In genomic region chr16:477287-477686, GRCh38 we compare ENCODE assay signal across 19 cellular contexts. TPM values are rescaled to one million over a fixed set of nuclear protein-coding genes. Genes with fewer than 3 reads are reported as not detected.
A peak's percentile ranks its signal among the peaks of the same experiment; 100 is the strongest.
DNase-seq lines count a peak whose midpoint lies in the region; ATAC-seq and TF ChIP-seq lines count a peak whose summit lies in the region.
"Had no signal": no experiment of that assay in that cellular context is flagged by ENCODE, and none has a peak within 500 bp of the region (broad histone marks: within the 10 kb centered on the region; RNA-seq: fewer than 3 reads in every experiment).

No MANE protein-coding gene starts in this region.

- H3K27me3 ChIP-seq in testis, result no peaks in the 10 kb centered on the region
- H3K27me3 ChIP-seq: hepatocyte, ovary, tibial nerve had no signal

- H3K4me1 Mint-ChIP-seq in dendritic cell treated with granulocyte-macrophage colony-stimulating factor and Interleukin-4, amounts not matched to agents 40 ng/mL and 50 ng/mL, for 4 days (ENCODE audit: low read depth), result peaks cover 13% of the 10 kb centered on the region
- H3K4me1 Mint-ChIP-seq: activated CD8-positive, alpha-beta memory T cell treated with anti-CD3 and anti-CD28 coated beads, Interleukin-2, amount 10 ng/mL, durations not matched to agents 7 days and 5 days; stimulated activated memory B cell treated with anti-CD40 and anti-IgM and Interleukin-4, amounts not matched to agents 10 μg/mL and 1 μg/mL and 100 μg/mL, for 72 hours had no signal

- ATAC-seq in left lobe of liver (peak; percentile 62), HG03045 (IDR thresholded peaks at IDR 0.05; ENCODE audit: unreplicated experiment) (no peak), HG03095 (IDR thresholded peaks at IDR 0.05; ENCODE audit: unreplicated experiment) (no peak)
- ATAC-seq: activated CD4-positive, CD25-positive, alpha-beta regulatory T cell treated with anti-CD3 and anti-CD28 coated beads, Interleukin-2, amount 50 U/mL, for 24 hours; activated CD8-positive, alpha-beta memory T cell treated with anti-CD3 and anti-CD28 coated beads, Interleukin-2, amount 10 ng/mL, durations not matched to agents 7 days and 5 days; stimulated activated memory B cell treated with anti-CD40 and anti-IgM and Interleukin-4, amounts not matched to agents 10 μg/mL and 1 μg/mL and 100 μg/mL, for 72 hours had no signal

- peak overlapping the region; percentile 2 to 39 for H3K27ac ChIP-seq in testis
- no peak overlapping the region for H3K27ac ChIP-seq in caudate nucleus (ENCODE audit: low read depth, low read length)
- H3K27ac ChIP-seq: hepatocyte, ovary, tibial nerve had no signal

- H3K27me3 Mint-ChIP-seq in dendritic cell treated with granulocyte-macrophage colony-stimulating factor and Interleukin-4, amounts not matched to agents 40 ng/mL and 50 ng/mL, for 4 days, result no peaks in the 10 kb centered on the region
- H3K27me3 Mint-ChIP-seq: activated CD8-positive, alpha-beta memory T cell treated with anti-CD3 and anti-CD28 coated beads, Interleukin-2, amount 10 ng/mL, durations not matched to agents 7 days and 5 days; stimulated activated memory B cell treated with anti-CD40 and anti-IgM and Interleukin-4, amounts not matched to agents 10 μg/mL and 1 μg/mL and 100 μg/mL, for 72 hours had no signal

- peak overlapping the region; percentile 51 for H3K27ac Mint-ChIP-seq in dendritic cell treated with granulocyte-macrophage colony-stimulating factor and Interleukin-4, amounts not matched to agents 40 ng/mL and 50 ng/mL, for 4 days
- H3K27ac Mint-ChIP-seq: activated CD8-positive, alpha-beta memory T cell treated with anti-CD3 and anti-CD28 coated beads, Interleukin-2, amount 10 ng/mL, durations not matched to agents 7 days and 5 days; stimulated activated memory B cell treated with anti-CD40 and anti-IgM and Interleukin-4, amounts not matched to agents 10 μg/mL and 1 μg/mL and 100 μg/mL, for 72 hours had no signal

- TF ChIP-seq POLR2A in testis (IDR thresholded peaks at IDR 0.05), result no peak

- no peaks in the 10 kb centered on the region for H3K36me3 ChIP-seq in testis (ENCODE audit: low read depth, missing control alignments)
- H3K36me3 ChIP-seq: ovary had no signal

- peaks cover 9% of the 10 kb centered on the region for H3K4me1 ChIP-seq in testis

- H3K9me3 ChIP-seq in testis, result no peaks in the 10 kb centered on the region
- H3K9me3 ChIP-seq: ovary, tibial nerve had no signal

- intact Hi-C loops in dendritic cell treated with granulocyte-macrophage colony-stimulating factor and Interleukin-4, amounts not matched to agents 40 ng/mL and 50 ng/mL, for 4 days (cut with micrococcal nuclease), result no loop called here
- intact Hi-C loops in testis (cut with DNase I; ENCODE audit: low total_unique reads), result no loop called here

- H3K36me3 Mint-ChIP-seq in dendritic cell treated with granulocyte-macrophage colony-stimulating factor and Interleukin-4, amounts not matched to agents 40 ng/mL and 50 ng/mL, for 4 days (ENCODE audit: low read depth), result peaks cover 20% of the 10 kb centered on the region
- H3K36me3 Mint-ChIP-seq: activated CD8-positive, alpha-beta memory T cell treated with anti-CD3 and anti-CD28 coated beads, Interleukin-2, amount 10 ng/mL, durations not matched to agents 7 days and 5 days had no signal

- TF ChIP-seq CTCF in testis (IDR thresholded peaks at IDR 0.05), result no peak

- no peak overlapping the region for H3K4me3 Mint-ChIP-seq in dendritic cell treated with granulocyte-macrophage colony-stimulating factor and Interleukin-4, amounts not matched to agents 40 ng/mL and 50 ng/mL, for 4 days
- H3K4me3 Mint-ChIP-seq: activated CD8-positive, alpha-beta memory T cell treated with anti-CD3 and anti-CD28 coated beads, Interleukin-2, amount 10 ng/mL, durations not matched to agents 7 days and 5 days; stimulated activated memory B cell treated with anti-CD40 and anti-IgM and Interleukin-4, amounts not matched to agents 10 μg/mL and 1 μg/mL and 100 μg/mL, for 72 hours had no signal

- 83 to 100% methylated on average over 7 to 12 of the region's 12 CpGs for WGBS in testis, 2 donors

- H3K4me3 ChIP-seq in testis, result no peak overlapping the region
- H3K4me3 ChIP-seq: hepatocyte, ovary, tibial nerve had no signal

- DNase-seq in MV-4-11 (lab: John Stamatoyannopoulos, UW) (peak; percentile 74), left lobe of liver (ENCODE audit: low spot score) (no peak), testis (no peak), caudate nucleus (lab: John Stamatoyannopoulos, UW) (no peak), SKM-1 treated with dmso at 0.1 percent for 144 hours (lab: John Stamatoyannopoulos, UW; ENCODE audit: unreplicated experiment) (no peak)
- DNase-seq: activated CD8-positive, alpha-beta memory T cell treated with anti-CD3 and anti-CD28 coated beads, Interleukin-2, amount 10 ng/mL, durations not matched to agents 7 days and 5 days; DMS79 treated with DMSO at 0.1 percent for 48 hours; NCI-H1092 treated with DMSO at 0.1 percent for 48 hours; NCI-H2171 treated with DMSO at 0.1 percent for 48 hours; ovary; stimulated activated CD4-positive, alpha-beta T cell treated with anti-CD3 and anti-CD28 coated beads, Interleukin-12 subunit alpha, Interleukin-12 subunit beta, amount 100 ng/mL, for 4 hours; T-helper 2 cell had no signal

- no peaks in the 10 kb centered on the region for H3K9me3 Mint-ChIP-seq in dendritic cell treated with granulocyte-macrophage colony-stimulating factor and Interleukin-4, amounts not matched to agents 40 ng/mL and 50 ng/mL, for 4 days
- H3K9me3 Mint-ChIP-seq: stimulated activated memory B cell treated with anti-CD40 and anti-IgM and Interleukin-4, amounts not matched to agents 10 μg/mL and 1 μg/mL and 100 μg/mL, for 72 hours had no signal

RNA-seq across cellular contexts. Expression of gene CAPN15, which starts 50.2 kb away (rescaled TPM):
- total RNA-seq in left lobe of liver (31.6 TPM), testis (100 to 1,000 TPM; 108 to 115 TPM)
- 48.0 TPM for polyA plus RNA-seq in testis (ENCODE audit: insufficient read depth, low read depth, low replicate concordance)

RNA-seq across cellular contexts. Expression of gene RAB11FIP3, which starts 51.8 kb away (rescaled TPM):
- total RNA-seq in left lobe of liver (24.1 TPM), testis (100 to 1,000 TPM; 166 to 186 TPM)
- polyA plus RNA-seq in testis (ENCODE audit: insufficient read depth, low read depth, low replicate concordance), result 61.7 TPM
